Comparison of ENCODE assay signal across 8 cellular contexts in genomic region chr3:53162672-53163458, GRCh38. TPM values are rescaled to one million over a fixed set of nuclear protein-coding genes. Genes with fewer than 3 reads are reported as not detected.
DNase-seq lines count a peak whose midpoint lies in the region; ATAC-seq lines count a peak whose summit lies in the region.

No MANE protein-coding gene starts in this region.

- ATAC-seq in GM18511 (IDR thresholded peaks at IDR 0.05; ENCODE audit: unreplicated experiment): peak; percentile 30

- no peaks in the 10 kb centered on the region for H3K36me3 ChIP-seq in HUES64 (ENCODE audit: insufficient read depth, low read length)

- peaks cover 9% of the 10 kb centered on the region; the same call in 1 of the 2 replicates for H3K27me3 ChIP-seq in HUES64 (ENCODE audit: insufficient read depth, low read length)

- H3K9ac ChIP-seq in HUES64 (ENCODE audit: low read depth, low read length): no peak overlapping the region

- DNase-seq in activated T-helper 9 cell treated with anti-CD3 and anti-CD28 coated beads, Interleukin-2, amount 50 U/mL, for 16 hours (ENCODE audit: low read depth): peak; percentile 32
- DNase-seq in stimulated activated CD8-positive, alpha-beta memory T cell treated with anti-CD3 and anti-CD28 coated beads, Interleukin-2, amount 100 ng/mL, for 1 hour (ENCODE audit: low read depth in 2 of 2): peak; percentile 24 to 40
- no peak for DNase-seq in NCI-H748 treated with DMSO at 0.1 percent for 48 hours (lab: John Stamatoyannopoulos, UW)
- DNase-seq in DMS53 treated with DMSO at 0.1 percent for 48 hours (lab: John Stamatoyannopoulos, UW; ENCODE audit: unreplicated experiment): no peak
- no peak for DNase-seq in posterior cingulate gyrus

- 78% methylated on average over 12 of the region's 12 CpGs for WGBS in HUES64

- intact Hi-C loops in posterior cingulate gyrus (cut with DNase I): no loop called here

- peaks cover 22% of the 10 kb centered on the region for H3K4me1 ChIP-seq in HUES64 (ENCODE audit: insufficient read depth, low read length)

- H3K27ac ChIP-seq in HUES64 (ENCODE audit: low read depth, low read length): no peak overlapping the region

- peak overlapping the region; percentile 79 for H3K4me3 ChIP-seq in HUES64 (ENCODE audit: low read length)
- peak overlapping the region; percentile 78 for H3K4me3 ChIP-seq in iPS-11a (ENCODE audit: low read depth, low read length)

- no peaks in the 10 kb centered on the region for H3K9me3 ChIP-seq in HUES64 (ENCODE audit: insufficient read depth, low read depth, low read length)

RNA-seq across cellular contexts. Expression of gene PRKCD, which starts 1.9 kb away (rescaled TPM):
- 10.6 TPM for polyA plus RNA-seq in HUES64 (2013, experiment 1 of 2)
- 12.0 TPM for polyA plus RNA-seq in HUES64 (2013, experiment 2 of 2)

RNA-seq across cellular contexts. Expression of gene RFT1, which starts 32.6 kb away (rescaled TPM):
- 22.1 TPM for polyA plus RNA-seq in HUES64 (2013, experiment 1 of 2)
- polyA plus RNA-seq in HUES64 (2013, experiment 2 of 2): 19.7 TPM

Comparison
In these comparisons a context has a peak if more than half of its experiments do, and no peak if none do; other contexts are left out.
1. DNase-seq: peak in activated T-helper 9 cell treated with anti-CD3 and anti-CD28 coated beads, Interleukin-2, amount 50 U/mL, for 16 hours (single experiment) and stimulated activated CD8-positive, alpha-beta memory T cell treated with anti-CD3 and anti-CD28 coated beads, Interleukin-2, amount 100 ng/mL, for 1 hour (2 of 2); none in NCI-H748 treated with DMSO at 0.1 percent for 48 hours (single experiment), DMS53 treated with DMSO at 0.1 percent for 48 hours (single experiment) and posterior cingulate gyrus (0 of 10).